ENCODE assay signal across 10 cellular contexts in the genomic region with DNA sequence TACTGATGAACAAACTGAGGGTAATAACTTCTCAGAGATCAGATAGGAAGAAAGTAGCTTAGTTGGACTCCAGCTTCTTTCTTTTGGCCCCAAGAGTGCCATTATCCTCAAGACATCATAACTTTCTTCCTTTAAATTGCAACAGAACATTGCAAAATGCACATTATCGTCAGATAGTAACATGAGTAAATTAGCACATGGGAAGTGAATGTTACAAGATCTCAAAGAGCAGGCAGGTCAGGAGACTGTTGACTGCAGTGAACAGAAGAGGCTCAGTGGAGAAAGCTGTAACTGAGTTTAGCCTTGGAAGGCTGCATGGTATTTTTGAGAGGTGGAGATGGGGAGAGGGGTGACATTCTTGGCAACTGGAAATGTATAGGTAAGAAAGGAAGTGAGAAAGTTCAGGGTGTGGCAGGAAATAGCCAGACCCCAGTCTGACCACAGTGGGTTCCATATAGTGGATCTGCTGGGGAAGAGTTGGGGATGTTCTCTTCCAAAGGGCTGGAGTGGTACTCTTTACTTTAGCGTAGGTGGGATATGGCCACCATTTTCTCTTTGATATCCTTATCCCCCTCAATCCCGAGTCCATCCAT.
DNase-seq lines count a peak whose midpoint lies in the region; ATAC-seq, FAIRE-seq and TF ChIP-seq lines count a peak whose summit lies in the region.
"Had no signal": no experiment of that assay in that cellular context is flagged by ENCODE, and none has a peak within 500 bp of the region (broad histone marks: within the 10 kb centered on the region; RNA-seq: fewer than 3 reads in every experiment).

No MANE protein-coding gene starts in this region.

- H3K9me3 ChIP-seq in tibial artery: no peaks in the 10 kb centered on the region

- H3K9me3 Mint-ChIP-seq in activated naive CD4-positive, alpha-beta T cell treated with anti-CD3 and anti-CD28 coated beads, Interleukin-2, amount 10 ng/mL, durations not matched to agents 7 days and 5 days: peaks cover 12% of the 10 kb centered on the region

- peak overlapping the region; percentile 41 for H3K4me3 Mint-ChIP-seq in activated naive CD4-positive, alpha-beta T cell treated with anti-CD3 and anti-CD28 coated beads, Interleukin-2, amount 10 ng/mL, durations not matched to agents 7 days and 5 days

- DNase-seq in activated naive CD4-positive, alpha-beta T cell treated with anti-CD3 and anti-CD28 coated beads, Interleukin-2, amount 10 ng/mL, durations not matched to agents 7 days and 5 days: peak; percentile 47
- DNase-seq in activated naive CD4-positive, alpha-beta T cell treated with Interleukin-2 at 50 U/mL for 16 hours: no peak
- DNase-seq in SKM-1 treated with dmso at 0.1 percent for 144 hours (lab: John Stamatoyannopoulos, UW; ENCODE audit: unreplicated experiment) (peak; percentile 89), fibroblast of pulmonary artery (ENCODE audit: low read depth) (peak; percentile 92), tibial artery (peak in 1 of 2 donors; percentile 35), H54 (ENCODE audit: insufficient read length, low spot score) (no peak), NCI-H128 (lab: John Stamatoyannopoulos, UW; ENCODE audit: unreplicated experiment) (no peak)
- DNase-seq: NCI-H2029 had no signal

- no peak for FAIRE-seq in H54 (lab: Jason Lieb, UNC)
- FAIRE-seq: islet of Langerhans had no signal

- H3K27me3 ChIP-seq in tibial artery: no peaks in the 10 kb centered on the region

- peaks cover 27% of the 10 kb centered on the region for H3K27me3 Mint-ChIP-seq in activated naive CD4-positive, alpha-beta T cell treated with anti-CD3 and anti-CD28 coated beads, Interleukin-2, amount 10 ng/mL, durations not matched to agents 7 days and 5 days

- no peaks in the 10 kb centered on the region for H3K36me3 ChIP-seq in tibial artery

- intact Hi-C loops in tibial artery (cut with DNase I; ENCODE audit: low total_unique reads): no loop called here

- H3K27ac ChIP-seq in tibial artery: peak overlapping the region; percentile 18 to 51

- H3K4me3 ChIP-seq in fibroblast of pulmonary artery (replicated peaks; ENCODE audit: low read depth, low read length) (no peak overlapping the region), tibial artery (no peak overlapping the region)

- no peak for TF ChIP-seq POLR2A in H54 (IDR thresholded peaks at IDR 0.05; ENCODE audit: low read depth, low read length)

- peaks cover 15% of the 10 kb centered on the region for H3K36me3 Mint-ChIP-seq in activated naive CD4-positive, alpha-beta T cell treated with anti-CD3 and anti-CD28 coated beads, Interleukin-2, amount 10 ng/mL, durations not matched to agents 7 days and 5 days

- peaks cover 90% of the 10 kb centered on the region for H3K4me1 Mint-ChIP-seq in activated naive CD4-positive, alpha-beta T cell treated with anti-CD3 and anti-CD28 coated beads, Interleukin-2, amount 10 ng/mL, durations not matched to agents 7 days and 5 days

- CTCF ChIA-PET in activated naive CD4-positive, alpha-beta T cell treated with anti-CD3 and anti-CD28 coated beads, Interleukin-2, amount 10 ng/mL, durations not matched to agents 7 days and 5 days (lab: Charles Lee): interaction anchor here (1.0 to 1.3 kb wide), 2 partner anchors 12 to 42 kb away, joined by 3 read pairs; no protein-coding TSS in a partner anchor

- peak overlapping the region; percentile 91 for H3K27ac Mint-ChIP-seq in activated naive CD4-positive, alpha-beta T cell treated with anti-CD3 and anti-CD28 coated beads, Interleukin-2, amount 10 ng/mL, durations not matched to agents 7 days and 5 days

- no peak for ATAC-seq in HG02973 (IDR thresholded peaks at IDR 0.05; ENCODE audit: unreplicated experiment)

- H3K4me1 ChIP-seq in tibial artery: peaks cover 0 to 15% (median 4%) of the 10 kb centered on the region in 4 donors

- no peak for TF ChIP-seq CTCF in fibroblast of pulmonary artery (IDR thresholded peaks at IDR 0.05; ENCODE audit: low read length, missing control alignments)
- TF ChIP-seq CTCF in tibial artery (IDR thresholded peaks at IDR 0.05): no peak

Comparison
In these comparisons a context has a peak if more than half of its experiments do, and no peak if none do; other contexts are left out.
1. DNase-seq: peak in activated naive CD4-positive, alpha-beta T cell treated with anti-CD3 and anti-CD28 coated beads, Interleukin-2, amount 10 ng/mL, durations not matched to agents 7 days and 5 days (single experiment), SKM-1 treated with dmso at 0.1 percent for 144 hours (single experiment) and fibroblast of pulmonary artery (single experiment); none in activated naive CD4-positive, alpha-beta T cell treated with Interleukin-2 at 50 U/mL for 16 hours (single experiment), H54 (single experiment) and NCI-H128 (single experiment).